Comparison of ENCODE assay signal across 1 cellular context in the genomic region with DNA sequence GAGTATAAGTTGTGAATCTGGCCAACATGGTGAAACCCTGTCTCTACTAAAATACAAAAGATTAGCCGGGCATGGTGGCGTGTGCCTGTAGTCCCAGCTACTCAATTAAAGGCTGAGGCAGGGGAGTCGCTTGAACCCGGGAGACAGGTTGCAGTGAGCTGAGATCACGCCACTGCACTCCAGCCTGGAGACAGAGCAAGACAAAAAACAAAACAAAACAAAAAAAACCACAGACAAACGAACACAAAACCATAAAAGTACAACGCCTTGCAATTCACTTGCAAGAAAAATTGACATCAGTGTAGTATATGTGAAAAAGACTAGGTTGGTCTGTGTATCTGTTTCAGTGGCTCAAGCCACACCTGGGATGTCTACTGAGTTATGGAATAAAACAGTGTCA.
TF ChIP-seq lines count a peak whose summit lies in the region.

No MANE protein-coding gene starts in this region.

TF ChIP-seq in IMR-90, 13 proteins besides CTCF, POLR2A, EP300 and RAD21:
- TF ChIP-seq RFX5 (IDR thresholded peaks at IDR 0.05; ENCODE audit: low read depth, low read length) (no peak), MXI1 (IDR thresholded peaks at IDR 0.05; ENCODE audit: borderline replicate concordance, low read depth, low read length) (no peak), FOS (IDR thresholded peaks at IDR 0.05; ENCODE audit: low read depth, low read length) (no peak), SMC3 (IDR thresholded peaks at IDR 0.05; ENCODE audit: low read depth, low read length) (no peak), MAZ (IDR thresholded peaks at IDR 0.05; ENCODE audit: borderline replicate concordance, low read depth, low read length) (no peak), NFE2L2 (IDR thresholded peaks at IDR 0.05; ENCODE audit: low read depth, low read length) (no peak), BHLHE40 (IDR thresholded peaks at IDR 0.05; ENCODE audit: low read depth, low read length) (no peak), CHD1 (IDR thresholded peaks at IDR 0.05; ENCODE audit: low read depth, low read length) (no peak), RCOR1 (IDR thresholded peaks at IDR 0.05; ENCODE audit: insufficient replicate concordance, low read length) (no peak), MAFK (IDR thresholded peaks at IDR 0.05; ENCODE audit: low read depth, low read length) (no peak), CEBPB (IDR thresholded peaks at IDR 0.05; ENCODE audit: low read depth, low read length) (no peak)
- TF ChIP-seq, protein P1, sequence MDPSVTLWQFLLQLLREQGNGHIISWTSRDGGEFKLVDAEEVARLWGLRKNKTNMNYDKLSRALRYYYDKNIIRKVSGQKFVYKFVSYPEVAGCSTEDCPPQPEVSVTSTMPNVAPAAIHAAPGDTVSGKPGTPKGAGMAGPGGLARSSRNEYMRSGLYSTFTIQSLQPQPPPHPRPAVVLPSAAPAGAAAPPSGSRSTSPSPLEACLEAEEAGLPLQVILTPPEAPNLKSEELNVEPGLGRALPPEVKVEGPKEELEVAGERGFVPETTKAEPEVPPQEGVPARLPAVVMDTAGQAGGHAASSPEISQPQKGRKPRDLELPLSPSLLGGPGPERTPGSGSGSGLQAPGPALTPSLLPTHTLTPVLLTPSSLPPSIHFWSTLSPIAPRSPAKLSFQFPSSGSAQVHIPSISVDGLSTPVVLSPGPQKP (IDR thresholded peaks at IDR 0.05; ENCODE audit: borderline replicate concordance, low read depth, low read length) = no peak
- TF ChIP-seq, protein P2, sequence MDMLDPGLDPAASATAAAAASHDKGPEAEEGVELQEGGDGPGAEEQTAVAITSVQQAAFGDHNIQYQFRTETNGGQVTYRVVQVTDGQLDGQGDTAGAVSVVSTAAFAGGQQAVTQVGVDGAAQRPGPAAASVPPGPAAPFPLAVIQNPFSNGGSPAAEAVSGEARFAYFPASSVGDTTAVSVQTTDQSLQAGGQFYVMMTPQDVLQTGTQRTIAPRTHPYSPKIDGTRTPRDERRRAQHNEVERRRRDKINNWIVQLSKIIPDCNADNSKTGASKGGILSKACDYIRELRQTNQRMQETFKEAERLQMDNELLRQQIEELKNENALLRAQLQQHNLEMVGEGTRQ (IDR thresholded peaks at IDR 0.05; ENCODE audit: low read depth, low read length) = no peak
